ENCODE assay signal across 37 cellular contexts in the genomic region with DNA sequence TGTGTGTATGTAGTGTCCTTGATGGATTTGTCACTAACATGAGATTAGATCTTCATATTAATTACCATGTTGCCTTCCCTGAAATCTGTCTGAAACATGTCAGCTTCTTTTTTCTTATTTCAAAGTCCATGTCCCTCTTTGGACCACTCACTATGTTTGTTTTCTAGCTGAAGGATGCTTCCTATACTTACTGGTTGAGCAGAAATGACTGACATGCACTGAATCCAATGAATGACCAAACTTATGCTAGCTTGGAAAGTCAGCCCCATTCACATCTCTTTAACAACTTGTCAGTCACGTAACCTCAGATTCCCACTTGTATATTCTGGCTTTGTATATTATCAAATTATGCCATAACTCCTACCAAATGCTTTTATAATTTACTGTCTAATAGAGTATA.
A peak's percentile ranks its signal among the peaks of the same experiment; 100 is the strongest.
DNase-seq lines count a peak whose midpoint lies in the region; ATAC-seq, FAIRE-seq and TF ChIP-seq lines count a peak whose summit lies in the region.
"Had no signal": no experiment of that assay in that cellular context is flagged by ENCODE, and none has a peak within 500 bp of the region (broad histone marks: within the 10 kb centered on the region; RNA-seq: fewer than 3 reads in every experiment).

No MANE protein-coding gene starts in this region.

- in situ Hi-C loops in GM12878 (cut with MboI) (no loop called here), K562 (cut with MboI) (no loop called here), GM13976 (cut with MboI; ENCODE audit: low sequenced_read_pairs, unreplicated experiment) (no loop called here)

- ATAC-seq in GM12878 = no peak
- ATAC-seq in K562 = no peak
- no peak for ATAC-seq in GM18858 (IDR thresholded peaks at IDR 0.05; ENCODE audit: unreplicated experiment)
- no peak for ATAC-seq in GM18502 (IDR thresholded peaks at IDR 0.05; ENCODE audit: poor library complexity, unreplicated experiment)
- no peak for ATAC-seq in natural killer cell treated with Interleukin-12 subunit alpha and Interleukin-12 subunit beta and Interleukin-15 and Interleukin-18, amount 100 ng/mL, for 72 hours
- ATAC-seq: A549; CD8-positive, alpha-beta T cell had no signal

- no peaks in the 10 kb centered on the region for H3K36me3 Mint-ChIP-seq in osteocyte (ENCODE audit: unreplicated experiment)
- H3K36me3 Mint-ChIP-seq in natural killer cell treated with Interleukin-12 subunit alpha and Interleukin-12 subunit beta and Interleukin-15 and Interleukin-18, amount 100 ng/mL, for 72 hours = no peaks in the 10 kb centered on the region
- H3K36me3 Mint-ChIP-seq: CD14-positive monocyte; CD4-positive, alpha-beta memory T cell; CD4-positive, CD25-positive, alpha-beta regulatory T cell; CD8-positive, alpha-beta T cell had no signal

- H3K27me3 ChIP-seq in GM12878 (replicated peaks in 1 of 2; ENCODE audit: control insufficient read depth in 2 of 2, insufficient read depth in 2 of 2, low read length in 1 of 2) (no peaks in the 10 kb centered on the region), K562 (ENCODE audit: control insufficient read depth in 2 of 2, insufficient read depth in 2 of 2, low read length in 2 of 2) (peaks cover 0 to 2% of the 10 kb centered on the region in 2 experiments; a peak in 3 of 5 replicates)
- H3K27me3 ChIP-seq: BE2C; BLaER1; BLaER1 treated with 17β-estradiol and CSF1 and Interleukin-3, amounts not matched to agents 10 nM and 100 nM had no signal

- 0% methylated on average over 1 of the region's 1 CpG for WGBS in GM12878 (ENCODE audit: insufficient coverage, insufficient replicate concordance, low lambda C conversion rate, missing lambda C conversion rate)
- 0% methylated on average over 1 of the region's 1 CpG for WGBS in K562 (ENCODE audit: insufficient coverage, low coverage, missing lambda C conversion rate)

- POLR2A ChIA-PET in HEK293T (lab: Yijun Ruan, JAX) = no interaction called here
- POLR2A ChIA-PET in GM12878 (lab: Charles Lee) = interaction anchor here (0.6 kb wide), 1 partner anchor 16 kb away, joined by 5 read pairs; no protein-coding TSS in a partner anchor
- POLR2A ChIA-PET in K562 (lab: Yijun Ruan, JAX) = no interaction called here

- H3K4me2 ChIP-seq in GM12878 (ENCODE audit: control insufficient read depth, insufficient read depth) = no peak overlapping the region
- no peak overlapping the region for H3K4me2 ChIP-seq in K562 (ENCODE audit: insufficient read depth, low read length)
- H3K4me2 ChIP-seq: A549; BLaER1; BLaER1 treated with 17β-estradiol and CSF1 and Interleukin-3, amounts not matched to agents 10 nM and 100 nM had no signal

- RAD21 ChIA-PET in GM12878 (lab: Charles Lee; ENCODE audit: unreplicated experiment) = no interaction called here

- no peaks in the 10 kb centered on the region for H3K36me3 ChIP-seq in GM12878 (ENCODE audit: control insufficient read depth in 2 of 2, insufficient read depth in 2 of 2, low read length in 1 of 2)
- H3K36me3 ChIP-seq in K562 (ENCODE audit: control insufficient read depth, insufficient read depth, low read length) = no peaks in the 10 kb centered on the region
- H3K36me3 ChIP-seq: BE2C, BLaER1 had no signal

- no TSS peak for BruUV-seq in GM12878 (replicated peaks; lab: Mats Ljungman, UMichigan)
- no TSS peak for BruUV-seq in K562 (replicated peaks; lab: Mats Ljungman, UMichigan)

- TF ChIP-seq EP300 in GM12878 (IDR thresholded peaks at IDR 0.05; ENCODE audit: borderline replicate concordance in 1 of 2, control insufficient read depth in 1 of 2, low read depth in 2 of 2, low read length in 2 of 2) = no peak
- no peak for TF ChIP-seq EP300 in K562 (IDR thresholded peaks at IDR 0.05; ENCODE audit: low read length)

- no peaks in the 10 kb centered on the region for H3K9me1 ChIP-seq in K562 (ENCODE audit: control insufficient read depth, insufficient read depth, low read length)

- intact Hi-C loops in GM12878 (cut with micrococcal nuclease; ENCODE audit: unreplicated experiment) (no loop called here), K562 (cut with micrococcal nuclease) (no loop called here)

- no peak for TF ChIP-seq POLR2A in GM12878 (IDR thresholded peaks at IDR 0.05; ENCODE audit: low read depth, low read length)
- TF ChIP-seq POLR2A in K562 (conservative IDR thresholded peaks at IDR 0.05) = no peak

- H3K4me1 Mint-ChIP-seq in osteocyte (ENCODE audit: unreplicated experiment) = peaks cover 45% of the 10 kb centered on the region
- peaks cover 5% of the 10 kb centered on the region in 2 donors for H3K4me1 Mint-ChIP-seq in natural killer cell treated with Interleukin-12 subunit alpha and Interleukin-12 subunit beta and Interleukin-15 and Interleukin-18, amount 100 ng/mL, for 72 hours (ENCODE audit: low read depth in 2 of 2)
- H3K4me1 Mint-ChIP-seq: B cell; CD14-positive monocyte; CD4-positive, alpha-beta memory T cell; CD4-positive, CD25-positive, alpha-beta regulatory T cell; CD8-positive, alpha-beta memory T cell had no signal

- H3K4me3 Mint-ChIP-seq in osteocyte (ENCODE audit: unreplicated experiment) = no peak overlapping the region
- no peak overlapping the region for H3K4me3 Mint-ChIP-seq in natural killer cell treated with Interleukin-12 subunit alpha and Interleukin-12 subunit beta and Interleukin-15 and Interleukin-18, amount 100 ng/mL, for 72 hours
- H3K4me3 Mint-ChIP-seq: B cell; CD14-positive monocyte; CD4-positive, alpha-beta memory T cell; CD4-positive, alpha-beta T cell; CD4-positive, CD25-positive, alpha-beta regulatory T cell; CD8-positive, alpha-beta memory T cell; CD8-positive, alpha-beta T cell had no signal

- H3K4me1 ChIP-seq in GM12878 (ENCODE audit: control insufficient read depth, insufficient read depth, low read length) = no peaks in the 10 kb centered on the region
- no peaks in the 10 kb centered on the region for H3K4me1 ChIP-seq in K562 (replicated peaks in 1 of 2; ENCODE audit: control insufficient read depth in 2 of 2, insufficient read depth in 2 of 2, low read length in 2 of 2)
- H3K4me1 ChIP-seq: A549, BE2C, Caco-2 had no signal

- no peak for DNase-seq in HEK293T (ENCODE audit: extremely low spot score)
- DNase-seq in GM12878 (ENCODE audit: low read depth, low spot score) = no peak
- DNase-seq in K562 (ENCODE audit: extremely low read depth in 1 of 4, low spot score in 3 of 4) = no peak
- no peak for DNase-seq in osteocyte (ENCODE audit: extremely low spot score, unreplicated experiment)
- DNase-seq in natural killer cell treated with Interleukin-12 subunit alpha and Interleukin-12 subunit beta and Interleukin-15 and Interleukin-18, amount 100 ng/mL, for 72 hours (ENCODE audit: low spot score) = no peak
- no peak for DNase-seq in GM13976 (ENCODE audit: low spot score)
- DNase-seq: 8988T; ACHN; AML-193; BE2C; C1 segment of cervical spinal cord; Caco-2; Calu3; CD4-positive, alpha-beta memory T cell; CD4-positive, alpha-beta T cell; CD4-positive, CD25-positive, alpha-beta regulatory T cell; CD8-positive, alpha-beta memory T cell; CD8-positive, alpha-beta T cell; COR-L47; DMS 273 treated with DMSO at 0.1 percent for 48 hours; DMS153; DMS53; DMS79; DMS79 treated with DMSO at 0.1 percent for 48 hours; DND-41; EL had no signal

- H3K27ac ChIP-seq in GM12878 (ENCODE audit: control insufficient read depth, insufficient read depth) (no peak overlapping the region), K562 (ENCODE audit: extremely low read depth, low read depth, low read length) (no peak overlapping the region)
- H3K27ac ChIP-seq: 22Rv1; A549; BLaER1; BLaER1 treated with 17β-estradiol and CSF1 and Interleukin-3, amounts not matched to agents 10 nM and 100 nM; C4-2B had no signal

- H4K20me1 ChIP-seq in GM12878 (ENCODE audit: control insufficient read depth, insufficient read depth) = no peaks in the 10 kb centered on the region
- no peaks in the 10 kb centered on the region for H4K20me1 ChIP-seq in K562 (replicated peaks; ENCODE audit: control insufficient read depth, insufficient read depth, low read length)
- H4K20me1 ChIP-seq: BLaER1; BLaER1 treated with 17β-estradiol and CSF1 and Interleukin-3, amounts not matched to agents 10 nM and 100 nM had no signal

- H3K4me3 ChIP-seq in GM12878 = no peak overlapping the region
- no peak overlapping the region for H3K4me3 ChIP-seq in K562
- H3K4me3 ChIP-seq: A549; BLaER1; BLaER1 treated with 17β-estradiol and CSF1 and Interleukin-3, amounts not matched to agents 10 nM and 100 nM had no signal

- SMC1A ChIA-PET in GM12878 (lab: Charles Lee; ENCODE audit: uncharacterized antibody, unreplicated experiment) = interaction anchor here (0.8 kb wide), 1 partner anchor 15 kb away, joined by 3 read pairs; no protein-coding TSS in a partner anchor

- TF ChIP-seq CTCF in GM12878 (IDR thresholded peaks at IDR 0.05 in 2 of 3, conservative IDR thresholded peaks at IDR 0.05 in 1 of 3; ENCODE audit: control insufficient read depth in 2 of 3, extremely low read depth in 1 of 3, insufficient read depth in 1 of 3, low read depth in 3 of 3, low read length in 3 of 3) (no peak), K562 (IDR thresholded peaks at IDR 0.05 in 2 of 3, conservative IDR thresholded peaks at IDR 0.05 in 1 of 3; ENCODE audit: insufficient read depth in 2 of 3, low read depth in 1 of 3, low read length in 3 of 3) (no peak), osteocyte (IDR thresholded peaks at IDR 0.05) (no peak), GM13976 (IDR thresholded peaks at IDR 0.05; ENCODE audit: borderline replicate concordance, control extremely low read depth, extremely low read depth, insufficient read depth, missing control alignments) (no peak)

- H3K9me3 ChIP-seq in GM12878 (replicated peaks; ENCODE audit: control insufficient read depth, insufficient read depth, low read length) (no peaks in the 10 kb centered on the region), K562 (replicated peaks; ENCODE audit: control insufficient read depth, insufficient read depth, low read depth, low read length) (no peaks in the 10 kb centered on the region)
- H3K9me3 ChIP-seq: A549, BE2C, Caco-2 had no signal

- TF ChIP-seq RAD21 in GM12878 (IDR thresholded peaks at IDR 0.05; ENCODE audit: insufficient read depth, low read depth, low read length) (no peak), K562 (CRISPR knock-in tag; conservative IDR thresholded peaks at IDR 0.05 in 1 of 2, IDR thresholded peaks at IDR 0.05 in 1 of 2) (no peak)

- FAIRE-seq in GM12878 (lab: Jason Lieb, UNC) (no peak), K562 (lab: Jason Lieb, UNC) (peak; percentile 40)
- FAIRE-seq: A204.1, A549, D721Med had no signal

- H3K79me2 ChIP-seq in GM12878 (ENCODE audit: control insufficient read depth, insufficient read depth, low read length) (no peaks in the 10 kb centered on the region), K562 (ENCODE audit: control insufficient read depth, insufficient read depth, low read length) (no peaks in the 10 kb centered on the region)

- CTCF ChIA-PET in HEK293T (lab: Yijun Ruan, JAX) (no interaction called here), GM12878 (lab: Yijun Ruan, JAX) (no interaction called here), K562 (lab: Yijun Ruan, JAX; ENCODE audit: low intra/inter-chr PET ratio) (no interaction called here)

- no peaks in the 10 kb centered on the region for H3K27me3 Mint-ChIP-seq in osteocyte (ENCODE audit: unreplicated experiment)
- H3K27me3 Mint-ChIP-seq in natural killer cell treated with Interleukin-12 subunit alpha and Interleukin-12 subunit beta and Interleukin-15 and Interleukin-18, amount 100 ng/mL, for 72 hours = peaks cover 0 to 4% of the 10 kb centered on the region in 2 donors
- H3K27me3 Mint-ChIP-seq: B cell; CD4-positive, alpha-beta T cell had no signal

- H2AFZ ChIP-seq in GM12878 (ENCODE audit: control insufficient read depth, low read depth, low read length) (no peak overlapping the region), K562 (ENCODE audit: low read depth, low read length) (no peak overlapping the region)

- H3K9me3 Mint-ChIP-seq in osteocyte (ENCODE audit: unreplicated experiment) = no peaks in the 10 kb centered on the region
- H3K9me3 Mint-ChIP-seq in natural killer cell treated with Interleukin-12 subunit alpha and Interleukin-12 subunit beta and Interleukin-15 and Interleukin-18, amount 100 ng/mL, for 72 hours = no peaks in the 10 kb centered on the region
- H3K9me3 Mint-ChIP-seq: CD8-positive, alpha-beta memory T cell; CD8-positive, alpha-beta T cell had no signal

- H3K9ac ChIP-seq in GM12878 (ENCODE audit: control insufficient read depth, insufficient read depth, low read length) (no peak overlapping the region), K562 (ENCODE audit: insufficient read depth in 1 of 2, low read depth in 2 of 2, low read length in 2 of 2) (no peak overlapping the region)
- H3K9ac ChIP-seq: BLaER1; BLaER1 treated with 17β-estradiol and CSF1 and Interleukin-3, amounts not matched to agents 10 nM and 100 nM had no signal

- peak overlapping the region; percentile 89 for H3K27ac Mint-ChIP-seq in osteocyte (ENCODE audit: unreplicated experiment)
- no peak overlapping the region for H3K27ac Mint-ChIP-seq in natural killer cell treated with Interleukin-12 subunit alpha and Interleukin-12 subunit beta and Interleukin-15 and Interleukin-18, amount 100 ng/mL, for 72 hours
- H3K27ac Mint-ChIP-seq: B cell; CD14-positive monocyte; CD4-positive, alpha-beta memory T cell; CD4-positive, alpha-beta T cell; CD4-positive, CD25-positive, alpha-beta regulatory T cell; CD8-positive, alpha-beta memory T cell; CD8-positive, alpha-beta T cell had no signal
